ENCODE assay signal across 18 cellular contexts in genomic region chr3:96331341-96331740, GRCh38.
A peak's percentile ranks its signal among the peaks of the same experiment; 100 is the strongest.
DNase-seq lines count a peak whose midpoint lies in the region; ATAC-seq, FAIRE-seq and TF ChIP-seq lines count a peak whose summit lies in the region.
"Had no signal": no experiment of that assay in that cellular context is flagged by ENCODE, and none has a peak within 500 bp of the region (broad histone marks: within the 10 kb centered on the region; RNA-seq: fewer than 3 reads in every experiment).

No MANE protein-coding gene starts in this region.

- H3K4me1 ChIP-seq in breast epithelium (no peaks in the 10 kb centered on the region), GM12878 (ENCODE audit: control insufficient read depth, insufficient read depth, low read length) (no peaks in the 10 kb centered on the region)
- H3K4me1 ChIP-seq: esophagus squamous epithelium had no signal

- TF ChIP-seq POLR2A in breast epithelium (IDR thresholded peaks at IDR 0.05) = no peak
- no peak for TF ChIP-seq POLR2A in GM12878 (IDR thresholded peaks at IDR 0.05; ENCODE audit: low read depth, low read length)

- in situ Hi-C loops in GM12878 (cut with MboI) = no loop called here

- DNase-seq in MCF 10A (ENCODE audit: unreplicated experiment) = peak; percentile 45
- no peak for DNase-seq in breast epithelium (ENCODE audit: low spot score in 2 of 2)
- peak; percentile 49 for DNase-seq in NCI-H2081 treated with DMSO at 0.1 percent for 48 hours (lab: John Stamatoyannopoulos, UW)
- DNase-seq in GM12878 (ENCODE audit: low read depth, low spot score) = no peak
- no peak for DNase-seq in type B pancreatic cell (ENCODE audit: extremely low spot score, unreplicated experiment)
- no peak for DNase-seq in HFFc6
- DNase-seq in activated CD4-positive, alpha-beta T cell treated with anti-CD3 and anti-CD28 coated beads, Interleukin-2, amount 10 ng/mL, durations not matched to agents 24 days and 14 days = no peak
- DNase-seq: activated T-cell treated with anti-CD3 and anti-CD28 coated beads, Interleukin-2, amount 50 U/mL, for 48 hours; AML-193; esophagus squamous epithelium; NCI-H2171 treated with DMSO at 0.1 percent for 48 hours; stimulated activated CD4-positive, alpha-beta T cell treated with anti-CD3 and anti-CD28 coated beads, Interleukin-4, amount 100 ng/mL, for 1 hour; stimulated activated naive CD8-positive, alpha-beta T cell treated with anti-CD3 and anti-CD28 coated beads, Interleukin-15, Interleukin-2, amounts not matched to agents 100 U/mL and 50 U/mL, for 24 hours had no signal

- no peaks in the 10 kb centered on the region for H3K36me3 ChIP-seq in breast epithelium
- no peaks in the 10 kb centered on the region for H3K36me3 ChIP-seq in GM12878 (ENCODE audit: control insufficient read depth in 2 of 2, insufficient read depth in 2 of 2, low read length in 1 of 2)
- H3K36me3 ChIP-seq: esophagus squamous epithelium had no signal

- POLR2A ChIA-PET in MCF 10A (lab: Yijun Ruan, JAX) (no interaction called here), GM12878 (lab: Charles Lee) (no interaction called here)

- intact Hi-C loops in MCF 10A (cut with micrococcal nuclease) (loop anchor here (1.0 to 5.0 kb wide), 3 partner anchors 264 to 1994 kb away; no protein-coding TSS in a partner anchor), breast epithelium (cut with DNase I; ENCODE audit: low total_unique reads) (no loop called here), GM12878 (cut with micrococcal nuclease; ENCODE audit: unreplicated experiment) (loop anchor here (2.0 kb wide), 1 partner anchor 481 kb away; no protein-coding TSS in a partner anchor)
- intact Hi-C loops in activated CD4-positive, alpha-beta T cell treated with anti-CD3 and anti-CD28 coated beads, Interleukin-2, amount 10 ng/mL, durations not matched to agents 24 days and 14 days (cut with micrococcal nuclease) = no loop called here

- no peak for TF ChIP-seq EP300 in GM12878 (IDR thresholded peaks at IDR 0.05; ENCODE audit: borderline replicate concordance in 1 of 2, control insufficient read depth in 1 of 2, low read depth in 2 of 2, low read length in 2 of 2)

- H3K4me1 Mint-ChIP-seq in MCF 10A (ENCODE audit: insufficient read depth, unreplicated experiment) (no peaks in the 10 kb centered on the region), type B pancreatic cell (ENCODE audit: unreplicated experiment) (no peaks in the 10 kb centered on the region), HFFc6 (ENCODE audit: low read depth) (no peaks in the 10 kb centered on the region)
- no peaks in the 10 kb centered on the region for H3K4me1 Mint-ChIP-seq in activated CD4-positive, alpha-beta T cell treated with anti-CD3 and anti-CD28 coated beads, Interleukin-2, amount 10 ng/mL, durations not matched to agents 24 days and 14 days
- H3K4me1 Mint-ChIP-seq: brain had no signal

- no peak overlapping the region for H3K4me3 Mint-ChIP-seq in MCF 10A (ENCODE audit: unreplicated experiment)
- H3K4me3 Mint-ChIP-seq in type B pancreatic cell = no peak overlapping the region
- H3K4me3 Mint-ChIP-seq in HFFc6 = no peak overlapping the region
- no peak overlapping the region for H3K4me3 Mint-ChIP-seq in activated CD4-positive, alpha-beta T cell treated with anti-CD3 and anti-CD28 coated beads, Interleukin-2, amount 10 ng/mL, durations not matched to agents 24 days and 14 days
- H3K4me3 Mint-ChIP-seq: brain had no signal

- SMC1A ChIA-PET in GM12878 (lab: Charles Lee; ENCODE audit: uncharacterized antibody, unreplicated experiment) = no interaction called here

- TF ChIP-seq RAD21 in GM12878 (IDR thresholded peaks at IDR 0.05; ENCODE audit: insufficient read depth, low read depth, low read length) = peak; percentile 28; the same call in 1 of the 2 replicates

- H3K4me3 ChIP-seq in breast epithelium (no peak overlapping the region), GM12878 (no peak overlapping the region)
- H3K4me3 ChIP-seq: esophagus squamous epithelium had no signal

- no TSS peak for BruUV-seq in MCF 10A (replicated peaks; lab: Mats Ljungman, UMichigan)
- BruUV-seq in GM12878 (replicated peaks; lab: Mats Ljungman, UMichigan) = no TSS peak

- H3K27me3 Mint-ChIP-seq in MCF 10A (ENCODE audit: insufficient read depth, unreplicated experiment) (no peaks in the 10 kb centered on the region), type B pancreatic cell (no peaks in the 10 kb centered on the region), HFFc6 (ENCODE audit: insufficient read depth) (no peaks in the 10 kb centered on the region)
- H3K27me3 Mint-ChIP-seq in activated CD4-positive, alpha-beta T cell treated with anti-CD3 and anti-CD28 coated beads, Interleukin-2, amount 10 ng/mL, durations not matched to agents 24 days and 14 days = no peaks in the 10 kb centered on the region
- H3K27me3 Mint-ChIP-seq: progenitor cell of endocrine pancreas had no signal

- H3K9me3 Mint-ChIP-seq in MCF 10A (ENCODE audit: unreplicated experiment) (no peaks in the 10 kb centered on the region), type B pancreatic cell (no peaks in the 10 kb centered on the region), HFFc6 (peaks cover 37% of the 10 kb centered on the region)
- H3K9me3 Mint-ChIP-seq in activated CD4-positive, alpha-beta T cell treated with anti-CD3 and anti-CD28 coated beads, Interleukin-2, amount 10 ng/mL, durations not matched to agents 24 days and 14 days = no peaks in the 10 kb centered on the region
- H3K9me3 Mint-ChIP-seq: brain had no signal

- H3K79me2 ChIP-seq in GM12878 (ENCODE audit: control insufficient read depth, insufficient read depth, low read length) = no peaks in the 10 kb centered on the region

- no peaks in the 10 kb centered on the region for H4K20me1 ChIP-seq in GM12878 (ENCODE audit: control insufficient read depth, insufficient read depth)

- H2AFZ ChIP-seq in GM12878 (ENCODE audit: control insufficient read depth, low read depth, low read length) = no peak overlapping the region

- ATAC-seq in GM12878 (peak; percentile 79), GM18858 (IDR thresholded peaks at IDR 0.05; ENCODE audit: unreplicated experiment) (no peak)
- ATAC-seq: activated CD4-positive, CD25-positive, alpha-beta regulatory T cell treated with anti-CD3 and anti-CD28 coated beads, Interleukin-2, amount 50 U/mL, for 24 hours; stimulated activated naive CD8-positive, alpha-beta T cell treated with anti-CD3 and anti-CD28 coated beads, Interleukin-15, Interleukin-2, amounts not matched to agents 100 U/mL and 50 U/mL, for 24 hours had no signal

- RAD21 ChIA-PET in GM12878 (lab: Charles Lee; ENCODE audit: unreplicated experiment) = no interaction called here

- 8% methylated on average over 1 of the region's 1 CpG for WGBS in GM12878 (ENCODE audit: insufficient coverage, insufficient replicate concordance, low lambda C conversion rate, missing lambda C conversion rate)

- no peaks in the 10 kb centered on the region for H3K27me3 ChIP-seq in breast epithelium
- H3K27me3 ChIP-seq in GM12878 (replicated peaks in 1 of 2; ENCODE audit: control insufficient read depth in 2 of 2, insufficient read depth in 2 of 2, low read length in 1 of 2) = no peaks in the 10 kb centered on the region
- H3K27me3 ChIP-seq: esophagus squamous epithelium had no signal

- no peak overlapping the region for H3K4me2 ChIP-seq in GM12878 (ENCODE audit: control insufficient read depth, insufficient read depth)

- CTCF ChIA-PET in MCF 10A (lab: Yijun Ruan, JAX) = interaction anchor here (0.6 to 2.9 kb wide), 6 partner anchors 9 to 1389 kb away, joined by 3 to 12 read pairs (median 4); no protein-coding TSS in a partner anchor
- CTCF ChIA-PET in GM12878 (lab: Yijun Ruan, JAX) = no interaction called here

- H3K9ac ChIP-seq in GM12878 (ENCODE audit: control insufficient read depth, insufficient read depth, low read length) = no peak overlapping the region

- no peaks in the 10 kb centered on the region for H3K9me3 ChIP-seq in breast epithelium
- H3K9me3 ChIP-seq in GM12878 (replicated peaks; ENCODE audit: control insufficient read depth, insufficient read depth, low read length) = no peaks in the 10 kb centered on the region
- H3K9me3 ChIP-seq: esophagus squamous epithelium had no signal

- no peaks in the 10 kb centered on the region for H3K36me3 Mint-ChIP-seq in MCF 10A (ENCODE audit: insufficient read depth, unreplicated experiment)
- H3K36me3 Mint-ChIP-seq in type B pancreatic cell = no peaks in the 10 kb centered on the region
- no peaks in the 10 kb centered on the region for H3K36me3 Mint-ChIP-seq in HFFc6 (ENCODE audit: low read depth)
- no peaks in the 10 kb centered on the region for H3K36me3 Mint-ChIP-seq in activated CD4-positive, alpha-beta T cell treated with anti-CD3 and anti-CD28 coated beads, Interleukin-2, amount 10 ng/mL, durations not matched to agents 24 days and 14 days (ENCODE audit: low read depth)
- H3K36me3 Mint-ChIP-seq: brain had no signal

- TF ChIP-seq CTCF in MCF 10A (IDR thresholded peaks at IDR 0.05; ENCODE audit: unreplicated experiment) (peak; percentile 45), breast epithelium (IDR thresholded peaks at IDR 0.05) (no peak), GM12878 (IDR thresholded peaks at IDR 0.05 in 2 of 3, conservative IDR thresholded peaks at IDR 0.05 in 1 of 3; ENCODE audit: control insufficient read depth in 2 of 3, extremely low read depth in 1 of 3, insufficient read depth in 1 of 3, low read depth in 3 of 3, low read length in 3 of 3) (peak in 1 of 3 experiments; percentile 34; a peak in 2 of 6 replicates), type B pancreatic cell (conservative IDR thresholded peaks at IDR 0.05) (peak; percentile 34), HFFc6 (IDR thresholded peaks at IDR 0.05) (no peak)

- FAIRE-seq in GM12878 (lab: Jason Lieb, UNC) = no peak

- H3K27ac Mint-ChIP-seq in MCF 10A (ENCODE audit: low read depth, unreplicated experiment) (no peak overlapping the region), type B pancreatic cell (no peak overlapping the region), HFFc6 (no peak overlapping the region)
- H3K27ac Mint-ChIP-seq in activated CD4-positive, alpha-beta T cell treated with anti-CD3 and anti-CD28 coated beads, Interleukin-2, amount 10 ng/mL, durations not matched to agents 24 days and 14 days = no peak overlapping the region
- H3K27ac Mint-ChIP-seq: brain, progenitor cell of endocrine pancreas had no signal

- H3K27ac ChIP-seq in breast epithelium (no peak overlapping the region), GM12878 (ENCODE audit: control insufficient read depth, insufficient read depth) (no peak overlapping the region)
- H3K27ac ChIP-seq: esophagus squamous epithelium, HL-60 had no signal

TF ChIP-seq in GM12878, 131 proteins besides CTCF, POLR2A, EP300 and RAD21:
- TF ChIP-seq SMC3 (IDR thresholded peaks at IDR 0.05; ENCODE audit: borderline replicate concordance, low read length) = peak; percentile 44; the same call in 1 of the 2 replicates
- no peak for TF ChIP-seq IRF4 (IDR thresholded peaks at IDR 0.05; ENCODE audit: low read depth, low read length)
- no peak for TF ChIP-seq KLF5 (IDR thresholded peaks at IDR 0.05; ENCODE audit: partially characterized antibody)

Comparison
In these comparisons a context has a peak if more than half of its experiments do, and no peak if none do; other contexts are left out.
1. DNase-seq: peak in MCF 10A (single experiment) and NCI-H2081 treated with DMSO at 0.1 percent for 48 hours (single experiment); none in breast epithelium (0 of 2), GM12878 (single experiment), type B pancreatic cell (single experiment), HFFc6 (single experiment) and activated CD4-positive, alpha-beta T cell treated with anti-CD3 and anti-CD28 coated beads, Interleukin-2, amount 10 ng/mL, durations not matched to agents 24 days and 14 days (single experiment).
2. CTCF ChIP-seq: peak in MCF 10A (single experiment) and type B pancreatic cell (single experiment); none in breast epithelium (0 of 3) and HFFc6 (single experiment).
3. intact Hi-C loops: an anchor here in MCF 10A (1.0 to 5.0 kb wide) and GM12878 (2.0 kb wide); none called in breast epithelium and activated CD4-positive, alpha-beta T cell treated with anti-CD3 and anti-CD28 coated beads, Interleukin-2, amount 10 ng/mL, durations not matched to agents 24 days and 14 days.